ENCODE assay signal across 21 cellular contexts in the genomic region with DNA sequence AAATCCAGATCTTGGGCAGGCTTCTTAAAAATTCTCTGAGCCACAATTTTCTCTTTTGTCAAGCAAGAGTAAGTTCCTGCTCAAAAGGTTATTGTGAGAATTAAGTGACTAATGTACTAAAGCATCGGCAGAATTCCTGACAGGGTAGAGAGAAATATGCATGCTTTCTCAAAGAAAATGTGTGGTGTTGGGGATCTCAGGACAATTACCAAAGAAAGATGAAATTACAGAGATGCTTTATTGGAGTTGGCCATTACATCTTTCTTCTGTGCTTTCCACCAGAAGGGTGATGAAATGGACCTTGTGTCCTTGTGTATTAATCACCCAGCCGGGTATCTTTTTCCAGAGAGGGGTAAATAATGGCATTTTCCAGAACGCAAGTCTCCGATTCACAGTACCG. TPM values are rescaled to one million over a fixed set of nuclear protein-coding genes. Genes with fewer than 3 reads are reported as not detected.
DNase-seq lines count a peak whose midpoint lies in the region; FAIRE-seq and TF ChIP-seq lines count a peak whose summit lies in the region.
"Had no signal": no experiment of that assay in that cellular context is flagged by ENCODE, and none has a peak within 500 bp of the region (broad histone marks: within the 10 kb centered on the region; RNA-seq: fewer than 3 reads in every experiment).

No MANE protein-coding gene starts in this region.

- H3K9ac ChIP-seq in Loucy (ENCODE audit: low read depth, low read length, poor library complexity, severe bottlenecking): no peak overlapping the region
- no peak overlapping the region for H3K9ac ChIP-seq in trophoblast cell (ENCODE audit: low read length)

- no peak overlapping the region for H4K91ac ChIP-seq in trophoblast cell (ENCODE audit: low read depth, low read length)

- WGBS in trophoblast cell (ENCODE audit: extremely low coverage, insufficient coverage, insufficient read length): no CpG with 5 or more reads among the region's 5 CpGs

- no peak overlapping the region for H4K8ac ChIP-seq in trophoblast cell (ENCODE audit: low read depth, low read length)

- no peak overlapping the region for H3K4ac ChIP-seq in trophoblast cell (ENCODE audit: low read depth, low read length)

- H3K36me3 Mint-ChIP-seq in CD4-positive, alpha-beta memory T cell: no peaks in the 10 kb centered on the region

- H2AFZ ChIP-seq in Loucy (ENCODE audit: low read length): no peak overlapping the region
- no peak overlapping the region for H2AFZ ChIP-seq in trophoblast cell (ENCODE audit: insufficient read depth, low read length, poor library complexity)

- peaks cover 15% of the 10 kb centered on the region for H3K27me3 ChIP-seq in CD4-positive, alpha-beta memory T cell (ENCODE audit: insufficient read depth, low read length)
- H3K27me3 ChIP-seq in Loucy (ENCODE audit: insufficient read depth, low read length, poor library complexity, severe bottlenecking) (no peaks in the 10 kb centered on the region), trophoblast cell (ENCODE audit: insufficient read depth, low read length) (no peaks in the 10 kb centered on the region)

- CTCF ChIA-PET in CD4-positive, alpha-beta memory T cell (lab: Charles Lee; ENCODE audit: partially characterized antibody): no interaction called here

- no peak overlapping the region for H2BK120ac ChIP-seq in trophoblast cell (ENCODE audit: insufficient read depth, low read length, poor library complexity)

- H4K12ac ChIP-seq in trophoblast cell (ENCODE audit: low read depth, low read length): no peak overlapping the region

- TF ChIP-seq POLR2A in GM12891 (IDR thresholded peaks at IDR 0.05; ENCODE audit: low read depth, low read length): no peak

- H4K20me1 ChIP-seq in Loucy (ENCODE audit: insufficient read depth, low read length, poor library complexity, severe bottlenecking): peaks cover 7% of the 10 kb centered on the region

- H3K9me2 ChIP-seq in Loucy (replicated peaks; ENCODE audit: low read depth, low read length): no peaks in the 10 kb centered on the region

- intact Hi-C loops in CD4-positive, alpha-beta memory T cell (cut with micrococcal nuclease): no loop called here

- H3K4me2 ChIP-seq in Loucy (ENCODE audit: low read depth, low read length, poor library complexity, severe bottlenecking): peak overlapping the region; percentile 82
- H3K4me2 ChIP-seq in trophoblast cell (ENCODE audit: low read length): no peak overlapping the region

- no peak for TF ChIP-seq CTCF in Loucy (conservative IDR thresholded peaks at IDR 0.05; ENCODE audit: low read length)

- no peak overlapping the region for H3K18ac ChIP-seq in trophoblast cell (ENCODE audit: low read length)

- H3K27ac Mint-ChIP-seq in CD4-positive, alpha-beta memory T cell: no peak overlapping the region
- H3K27ac Mint-ChIP-seq: activated T-helper 1 cell treated with anti-CD3 and anti-CD28 coated beads, Interleukin-12 subunit alpha, Interleukin-12 subunit beta, Interleukin-2, Interleukin-4 antibody, amounts not matched to agents 30 ng/mL and 10 ng/mL and 1 ng/mL, durations not matched to agents 14 hours and 24 hours and 36 hours; stimulated activated naive CD8-positive, alpha-beta T cell treated with anti-CD3 and anti-CD28 coated beads, Interleukin-15, amount 100 ng/mL, for 72 hours had no signal

- H3K23ac ChIP-seq in trophoblast cell (ENCODE audit: low read length): no peak overlapping the region

- H3K79me2 ChIP-seq in Loucy (ENCODE audit: insufficient read depth, low read length) (peaks cover 18% of the 10 kb centered on the region), trophoblast cell (ENCODE audit: control insufficient read depth, insufficient read depth, low read length, poor library complexity) (peaks cover 15% of the 10 kb centered on the region)

- H3K14ac ChIP-seq in trophoblast cell (ENCODE audit: low read length): no peak overlapping the region

- peak overlapping the region in 7 of 8 donors; percentile 16 to 85 (median 44) for H3K4me3 Mint-ChIP-seq in CD4-positive, alpha-beta memory T cell

- no peaks in the 10 kb centered on the region for H3F3A ChIP-seq in Loucy (ENCODE audit: low read depth)

- no peak overlapping the region for H2AK5ac ChIP-seq in trophoblast cell (ENCODE audit: low read length)

- peaks cover 0 to 3% (median 0%) of the 10 kb centered on the region in 8 donors for H3K9me3 Mint-ChIP-seq in CD4-positive, alpha-beta memory T cell
- H3K9me3 Mint-ChIP-seq: activated T-helper 1 cell treated with anti-CD3 and anti-CD28 coated beads, Interleukin-12 subunit alpha, Interleukin-12 subunit beta, Interleukin-2, Interleukin-4 antibody, amounts not matched to agents 30 ng/mL and 10 ng/mL and 1 ng/mL, durations not matched to agents 14 hours and 24 hours and 36 hours; stimulated activated naive CD8-positive, alpha-beta T cell treated with anti-CD3 and anti-CD28 coated beads, Interleukin-15, amount 100 ng/mL, for 72 hours had no signal

- DNase-seq in CD4-positive, alpha-beta memory T cell: no peak
- DNase-seq in glomerular visceral epithelial cell (ENCODE audit: extremely low spot score) (peak; percentile 22), trophoblast cell (peak; percentile 62 to 87), HUDEP-2 (lab: John Stamatoyannopoulos, UW; ENCODE audit: unreplicated experiment in 76 of 76) (no peak), GM12891 (ENCODE audit: insufficient read length, low spot score) (no peak), T-helper 9 cell (no peak)
- DNase-seq: activated CD4-positive, CD25-positive, alpha-beta regulatory T cell treated with anti-CD3 and anti-CD28 coated beads, Interleukin-2, amount 50 U/mL, for 72 hours; activated CD8-positive, alpha-beta memory T cell treated with anti-CD3 and anti-CD28 coated beads for 24 hours; adrenal gland; DMS153; effector CD8-positive, alpha-beta T cell; islet precursor cell; Kasumi-1; NCI-H1417; right cardiac atrium; stimulated activated naive CD8-positive, alpha-beta T cell treated with anti-CD3 and anti-CD28 coated beads, Interleukin-15, amount 100 ng/mL, for 72 hours had no signal

- POLR2A ChIA-PET in CD4-positive, alpha-beta memory T cell (lab: Charles Lee; ENCODE audit: partially characterized antibody): no interaction called here

- no peaks in the 10 kb centered on the region for H3K9me3 ChIP-seq in CD4-positive, alpha-beta memory T cell (ENCODE audit: control insufficient read depth in 1 of 2, low read length in 2 of 2)
- H3K9me3 ChIP-seq in Loucy (ENCODE audit: insufficient read depth, low read depth, low read length) (no peaks in the 10 kb centered on the region), trophoblast cell (ENCODE audit: insufficient read depth, low read depth, low read length) (no peaks in the 10 kb centered on the region)
- H3K9me3 ChIP-seq: adrenal gland, neutrophil had no signal

- H3K79me1 ChIP-seq in trophoblast cell (ENCODE audit: low read length): peaks cover 26% of the 10 kb centered on the region

- no peak for FAIRE-seq in GM12891 (lab: Jason Lieb, UNC)
- FAIRE-seq: urothelium cell line had no signal

- peaks cover 33 to 36% of the 10 kb centered on the region in 2 donors for H3K27me3 Mint-ChIP-seq in CD4-positive, alpha-beta memory T cell

- H2BK12ac ChIP-seq in trophoblast cell (ENCODE audit: low read length): no peak overlapping the region

- no peak overlapping the region for H2BK5ac ChIP-seq in trophoblast cell (ENCODE audit: low read depth, low read length, poor library complexity)

- H3K4me3 ChIP-seq in CD4-positive, alpha-beta memory T cell (ENCODE audit: low read length in 2 of 2): no peak overlapping the region
- H3K4me3 ChIP-seq in Loucy (ENCODE audit: low read length, poor library complexity, severe bottlenecking) (no peak overlapping the region), trophoblast cell (ENCODE audit: low read depth, low read length) (no peak overlapping the region)
- H3K4me3 ChIP-seq: adrenal gland had no signal

- no peak overlapping the region for H3K27ac ChIP-seq in CD4-positive, alpha-beta memory T cell (ENCODE audit: low read depth, low read length)
- no peak overlapping the region for H3K27ac ChIP-seq in trophoblast cell (ENCODE audit: low read depth, low read length)
- H3K27ac ChIP-seq: adrenal gland, neutrophil had no signal

- H3K4me1 Mint-ChIP-seq in CD4-positive, alpha-beta memory T cell: peaks cover 4 to 13% (median 9%) of the 10 kb centered on the region in 4 donors

- peaks cover 18% of the 10 kb centered on the region for H3K4me1 ChIP-seq in CD4-positive, alpha-beta memory T cell (ENCODE audit: insufficient read depth, low read length)
- H3K4me1 ChIP-seq in Loucy (ENCODE audit: insufficient read depth, low read length, poor library complexity, severe bottlenecking) (peaks cover 23% of the 10 kb centered on the region), trophoblast cell (ENCODE audit: control insufficient read depth in 1 of 2, insufficient read depth in 2 of 2, low read length in 2 of 2) (peaks cover 2 to 8% of the 10 kb centered on the region in 2 experiments)

- H3K36me3 ChIP-seq in CD4-positive, alpha-beta memory T cell (ENCODE audit: insufficient read depth, low read length): no peaks in the 10 kb centered on the region
- H3K36me3 ChIP-seq in Loucy (ENCODE audit: insufficient read depth, low read length) (no peaks in the 10 kb centered on the region), trophoblast cell (ENCODE audit: control insufficient read depth in 1 of 2, insufficient read depth in 2 of 2, low read length in 2 of 2) (no peaks in the 10 kb centered on the region)
- H3K36me3 ChIP-seq: adrenal gland, neutrophil had no signal

TF ChIP-seq in GM12891, 5 proteins besides CTCF, POLR2A, EP300 and RAD21:
- TF ChIP-seq SPI1 (IDR thresholded peaks at IDR 0.05; ENCODE audit: low read depth, low read length) (no peak), POLR2AphosphoS5 (IDR thresholded peaks at IDR 0.05; ENCODE audit: low read depth, low read length) (no peak), PAX5 (IDR thresholded peaks at IDR 0.05; ENCODE audit: insufficient read depth, low read length, severe bottlenecking) (no peak), TAF1 (IDR thresholded peaks at IDR 0.05; ENCODE audit: low read depth, low read length) (no peak), POU2F2 (IDR thresholded peaks at IDR 0.05; ENCODE audit: low read depth, low read length) (no peak)

RNA-seq across cellular contexts. Expression of a gene that starts 1.7 kb away (rescaled TPM):
- total RNA-seq in CD4-positive, alpha-beta memory T cell: under 1 TPM; 0.17 to 0.22 TPM
- not detected for polyA plus RNA-seq in CD4-positive, alpha-beta memory T cell
- 9.7 and 10.0 TPM in 2 replicates for polyA plus RNA-seq in trophoblast cell (2013)
- 0.05 TPM for polyA plus RNA-seq in GM12891 (2012; ENCODE audit: low read depth, missing spikeins)
- total RNA-seq: activated T-helper 1 cell treated with anti-CD3 and anti-CD28 coated beads, Interleukin-12 subunit alpha, Interleukin-12 subunit beta, Interleukin-2, Interleukin-4 antibody, amounts not matched to agents 30 ng/mL and 10 ng/mL and 1 ng/mL, durations not matched to agents 14 hours and 24 hours and 36 hours; cardiac septum had no signal

Comparison
In these comparisons a context has a peak if more than half of its experiments do, and no peak if none do; other contexts are left out.
1. DNase-seq: peak in glomerular visceral epithelial cell (single experiment) and trophoblast cell (2 of 2); none in CD4-positive, alpha-beta memory T cell (0 of 5), HUDEP-2 (0 of 76), GM12891 (single experiment) and T-helper 9 cell (single experiment).